ENCODE assay signal across 1 cellular context in genomic region chr6:29907637-29908340, GRCh38.
TF ChIP-seq lines count a peak whose summit lies in the region.

No MANE protein-coding gene starts in this region.

TF ChIP-seq in HepG2, 621 proteins besides CTCF, POLR2A, EP300 and RAD21 (continued from another document and continues in another):
- TF ChIP-seq, protein P1, sequence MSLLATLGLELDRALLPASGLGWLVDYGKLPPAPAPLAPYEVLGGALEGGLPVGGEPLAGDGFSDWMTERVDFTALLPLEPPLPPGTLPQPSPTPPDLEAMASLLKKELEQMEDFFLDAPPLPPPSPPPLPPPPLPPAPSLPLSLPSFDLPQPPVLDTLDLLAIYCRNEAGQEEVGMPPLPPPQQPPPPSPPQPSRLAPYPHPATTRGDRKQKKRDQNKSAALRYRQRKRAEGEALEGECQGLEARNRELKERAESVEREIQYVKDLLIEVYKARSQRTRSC (CRISPR knock-in tag; IDR thresholded peaks at IDR 0.05; ENCODE audit: low read depth), result no peak
- TF ChIP-seq TBX3 (IDR thresholded peaks at IDR 0.05; ENCODE audit: borderline replicate concordance) (no peak), ZNF549 (CRISPR knock-in tag; IDR thresholded peaks at IDR 0.05) (no peak), HOXA3 (CRISPR knock-in tag; IDR thresholded peaks at IDR 0.05) (0 out of 2 replicates have a peak, but pooled peaks have one; percentile 16), ZNF382 (CRISPR knock-in tag; IDR thresholded peaks at IDR 0.05; ENCODE audit: borderline replicate concordance) (no peak), ZNF674 (CRISPR knock-in tag; IDR thresholded peaks at IDR 0.05; ENCODE audit: low read depth) (no peak), ARID5B (CRISPR knock-in tag; IDR thresholded peaks at IDR 0.05) (0 out of 2 replicates have a peak, but pooled peaks have one; percentile 14), ZC3H13 (CRISPR knock-in tag; IDR thresholded peaks at IDR 0.05) (no peak), ZNF784 (CRISPR knock-in tag; IDR thresholded peaks at IDR 0.05; ENCODE audit: borderline replicate concordance) (no peak), SCMH1 (CRISPR knock-in tag; IDR thresholded peaks at IDR 0.05; ENCODE audit: borderline replicate concordance) (no peak), MED1 (CRISPR knock-in tag; IDR thresholded peaks at IDR 0.05) (peak; percentile 73), HOXA7 (CRISPR knock-in tag; IDR thresholded peaks at IDR 0.05) (no peak), TARDBP (CRISPR knock-in tag; IDR thresholded peaks at IDR 0.05) (peak; percentile 44; the same call in 1 of the 2 replicates), ZKSCAN8 (CRISPR knock-in tag; IDR thresholded peaks at IDR 0.05; ENCODE audit: borderline replicate concordance) (no peak), MYPOP (CRISPR knock-in tag; IDR thresholded peaks at IDR 0.05) (no peak), XRCC5 (optimal IDR thresholded peaks at IDR 0.05; ENCODE audit: low read length) (no peak), ARID3A (IDR thresholded peaks at IDR 0.05; ENCODE audit: low read depth, low read length) (peak; percentile 59; the same call in 1 of the 2 replicates), NONO (IDR thresholded peaks at IDR 0.05) (no peak), NONO (CRISPR knock-in tag; conservative IDR thresholded peaks at IDR 0.05) (peak; percentile 71; the same call in 1 of the 2 replicates), ZNF781 (CRISPR knock-in tag; IDR thresholded peaks at IDR 0.05; ENCODE audit: borderline replicate concordance, not compliant biosample characterization) (no peak), ZNF883 (CRISPR knock-in tag; IDR thresholded peaks at IDR 0.05; ENCODE audit: not compliant biosample characterization) (no peak), ELF4 (CRISPR knock-in tag; IDR thresholded peaks at IDR 0.05; ENCODE audit: borderline replicate concordance) (no peak), HCFC1 (IDR thresholded peaks at IDR 0.05; ENCODE audit: low read depth, low read length) (no peak), PRDM15 (CRISPR knock-in tag; IDR thresholded peaks at IDR 0.05) (no peak), MAFG (CRISPR knock-in tag; IDR thresholded peaks at IDR 0.05) (no peak), CEBPG (CRISPR knock-in tag; IDR thresholded peaks at IDR 0.05) (no peak), RBM39 (IDR thresholded peaks at IDR 0.05; ENCODE audit: low read depth, low read length, poor library complexity, severe bottlenecking) (no peak), LCORL (IDR thresholded peaks at IDR 0.05) (no peak), LCORL (CRISPR knock-in tag; IDR thresholded peaks at IDR 0.05) (peak; percentile 53; the same call in 1 of the 2 replicates), NR2C2 (CRISPR knock-in tag; IDR thresholded peaks at IDR 0.05; ENCODE audit: borderline replicate concordance) (peak; percentile 26; the same call in 1 of the 2 replicates), ADNP (CRISPR knock-in tag; IDR thresholded peaks at IDR 0.05) (no peak), MTERF4 (CRISPR knock-in tag; IDR thresholded peaks at IDR 0.05) (no peak), SKIL (CRISPR knock-in tag; IDR thresholded peaks at IDR 0.05; ENCODE audit: borderline replicate concordance) (peak; percentile 32; the same call in 1 of the 2 replicates), GABPB1 (CRISPR knock-in tag; IDR thresholded peaks at IDR 0.05) (peak; percentile 12; the same call in 1 of the 2 replicates), ZNF343 (CRISPR knock-in tag; IDR thresholded peaks at IDR 0.05) (no peak), ZNF607 (CRISPR knock-in tag; IDR thresholded peaks at IDR 0.05; ENCODE audit: borderline replicate concordance) (no peak), ZNF546 (CRISPR knock-in tag; conservative IDR thresholded peaks at IDR 0.05) (no peak), ATF1 (CRISPR knock-in tag; IDR thresholded peaks at IDR 0.05) (no peak), SIN3B (IDR thresholded peaks at IDR 0.05; ENCODE audit: low read length) (no peak), TFDP1 (CRISPR knock-in tag; IDR thresholded peaks at IDR 0.05; ENCODE audit: borderline replicate concordance) (no peak), NBN (conservative IDR thresholded peaks at IDR 0.05) (no peak), SMARCC2 (IDR thresholded peaks at IDR 0.05) (no peak), HOXA5 (CRISPR knock-in tag; IDR thresholded peaks at IDR 0.05) (no peak)
- TF ChIP-seq, protein P2, sequence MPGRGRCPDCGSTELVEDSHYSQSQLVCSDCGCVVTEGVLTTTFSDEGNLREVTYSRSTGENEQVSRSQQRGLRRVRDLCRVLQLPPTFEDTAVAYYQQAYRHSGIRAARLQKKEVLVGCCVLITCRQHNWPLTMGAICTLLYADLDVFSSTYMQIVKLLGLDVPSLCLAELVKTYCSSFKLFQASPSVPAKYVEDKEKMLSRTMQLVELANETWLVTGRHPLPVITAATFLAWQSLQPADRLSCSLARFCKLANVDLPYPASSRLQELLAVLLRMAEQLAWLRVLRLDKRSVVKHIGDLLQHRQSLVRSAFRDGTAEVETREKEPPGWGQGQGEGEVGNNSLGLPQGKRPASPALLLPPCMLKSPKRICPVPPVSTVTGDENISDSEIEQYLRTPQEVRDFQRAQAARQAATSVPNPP (CRISPR knock-in tag; IDR thresholded peaks at IDR 0.05), result no peak
